In the genomic region with DNA sequence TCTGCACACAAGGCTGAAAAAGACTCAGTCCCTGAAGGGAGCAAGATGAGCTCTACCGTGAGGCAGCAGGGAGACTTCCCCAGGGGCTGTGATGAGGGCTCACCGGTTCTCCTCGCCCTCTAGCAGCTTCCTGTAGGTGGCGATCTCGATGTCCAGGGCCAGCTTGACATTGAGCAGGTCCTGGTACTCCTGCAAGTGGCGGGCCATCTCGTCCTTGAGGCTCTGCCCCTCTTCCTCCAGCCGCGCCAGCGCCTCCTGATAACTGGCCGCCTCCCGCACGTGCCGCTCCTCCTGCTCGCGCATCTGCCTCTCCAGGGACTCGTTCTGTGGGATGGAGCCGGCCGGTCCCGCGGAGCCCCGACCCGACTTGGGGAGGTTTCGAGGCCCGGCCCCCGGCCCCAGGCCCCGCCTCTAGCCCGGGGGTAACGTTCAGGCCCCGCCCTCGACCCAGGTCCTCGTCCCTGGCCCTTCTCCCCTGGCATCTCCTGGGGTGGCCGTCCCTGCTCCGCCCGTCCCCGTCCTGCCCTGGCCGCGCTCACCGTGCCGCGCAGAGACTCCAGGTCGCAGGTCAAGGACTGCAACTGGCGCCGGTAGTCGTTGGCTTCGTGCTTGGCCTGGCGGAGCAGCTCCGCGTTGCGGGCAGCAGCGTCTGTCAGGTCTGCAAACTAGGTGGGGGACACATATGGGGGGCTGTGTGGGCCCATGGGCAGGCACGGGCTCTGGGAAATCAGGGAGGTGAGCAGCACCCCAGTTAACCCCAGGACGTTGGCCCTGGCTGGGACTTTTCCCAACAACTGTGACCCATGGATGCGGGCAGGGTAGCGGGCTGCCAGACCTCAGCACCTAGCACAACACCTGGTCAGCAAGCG, we compare ENCODE assay signal across 8 cellular contexts. TPM values are rescaled to one million over a fixed set of nuclear protein-coding genes. Genes with fewer than 3 reads are reported as not detected.
DNase-seq lines count a peak whose midpoint lies in the region; ATAC-seq and TF ChIP-seq lines count a peak whose summit lies in the region.

No MANE protein-coding gene starts in this region.

- H3K27ac Mint-ChIP-seq in activated T-cell treated with anti-CD3 and anti-CD28 coated beads, Interleukin-2, amount 50 U/mL, for 72 hours = no peak overlapping the region

- H3K36me3 Mint-ChIP-seq in activated T-cell treated with anti-CD3 and anti-CD28 coated beads, Interleukin-2, amount 50 U/mL, for 72 hours (ENCODE audit: insufficient read depth in 2 of 2) = no peaks in the 10 kb centered on the region

- H3K4me1 ChIP-seq in osteoblast (ENCODE audit: insufficient read depth, low read length) (peaks cover 35% of the 10 kb centered on the region), urinary bladder (ENCODE audit: insufficient read depth) (no peaks in the 10 kb centered on the region)

- peak overlapping the region; percentile 13 for H3K4me2 ChIP-seq in osteoblast (ENCODE audit: insufficient read depth, low read length)

- DNase-seq in NCI-H2227 (lab: John Stamatoyannopoulos, UW; ENCODE audit: unreplicated experiment) = peak; percentile 22
- no peak for DNase-seq in NCI-H2227 treated with DMSO at 0.1 percent for 48 hours (lab: John Stamatoyannopoulos, UW)
- peak; percentile 67 for DNase-seq in NCI-H69 (lab: John Stamatoyannopoulos, UW)
- peak; percentile 58 to 76 for DNase-seq in activated T-cell treated with anti-CD3 and anti-CD28 coated beads, Interleukin-2, amount 50 U/mL, for 72 hours
- DNase-seq in germinal center (ENCODE audit: low spot score) = peak; percentile 54
- DNase-seq in osteoblast (ENCODE audit: insufficient read length, low spot score, missing footprints) = peak; percentile 84

- no peak overlapping the region for H2AFZ ChIP-seq in osteoblast (ENCODE audit: low read length)

- ATAC-seq in activated T-cell treated with anti-CD3 and anti-CD28 coated beads, Interleukin-2, amount 50 U/mL, for 72 hours (replicated peaks in 1 of 2) = peak; percentile 85
- no peak for ATAC-seq in HG02763 (IDR thresholded peaks at IDR 0.05; ENCODE audit: unreplicated experiment)

- H3K27me3 ChIP-seq in osteoblast (ENCODE audit: insufficient read depth, low read length) = peaks cover 3% of the 10 kb centered on the region

- H3K9me3 ChIP-seq in osteoblast (ENCODE audit: low read depth, low read length) = no peaks in the 10 kb centered on the region

- H3K36me3 ChIP-seq in osteoblast (ENCODE audit: insufficient read depth, low read length) (no peaks in the 10 kb centered on the region), urinary bladder (ENCODE audit: insufficient read depth) (no peaks in the 10 kb centered on the region)

- no peaks in the 10 kb centered on the region for H3K4me1 Mint-ChIP-seq in activated T-cell treated with anti-CD3 and anti-CD28 coated beads, Interleukin-2, amount 50 U/mL, for 72 hours (ENCODE audit: low read depth)

- H3K4me3 ChIP-seq in osteoblast (ENCODE audit: insufficient read depth, low read length) (no peak overlapping the region), urinary bladder (ENCODE audit: low read depth, low read length) (peak overlapping the region; percentile 0)

- H3K27me3 Mint-ChIP-seq in activated T-cell treated with anti-CD3 and anti-CD28 coated beads, Interleukin-2, amount 50 U/mL, for 72 hours (ENCODE audit: low read depth) = peaks cover 24% of the 10 kb centered on the region

- peak; percentile 42 for TF ChIP-seq CTCF in osteoblast (IDR thresholded peaks at IDR 0.05; ENCODE audit: extremely low read depth, low read depth, low read length)

- WGBS in urinary bladder = 15% methylated on average over 56 of the region's 56 CpGs

- H3K4me3 Mint-ChIP-seq in activated T-cell treated with anti-CD3 and anti-CD28 coated beads, Interleukin-2, amount 50 U/mL, for 72 hours = peak overlapping the region; percentile 60 to 62

- H3K9me3 Mint-ChIP-seq in activated T-cell treated with anti-CD3 and anti-CD28 coated beads, Interleukin-2, amount 50 U/mL, for 72 hours = no peaks in the 10 kb centered on the region

- H4K20me1 ChIP-seq in osteoblast (ENCODE audit: insufficient read depth, low read length) = no peaks in the 10 kb centered on the region

- H3K27ac ChIP-seq in osteoblast (ENCODE audit: low read depth, low read length) = no peak overlapping the region
- no peak overlapping the region for H3K27ac ChIP-seq in urinary bladder (ENCODE audit: low read depth)

- no peaks in the 10 kb centered on the region for H3K79me2 ChIP-seq in osteoblast (ENCODE audit: insufficient read depth, low read length)

RNA-seq across cellular contexts. Expression of gene GFAP, which starts 3.9 kb away (rescaled TPM):
- total RNA-seq in activated T-cell treated with anti-CD3 and anti-CD28 coated beads, Interleukin-2, amount 50 U/mL, for 72 hours = not detected
- total RNA-seq in osteoblast (under 0.01 TPM in 2 replicates), urinary bladder (0.53 TPM)
- 1.4 TPM for polyA plus RNA-seq in urinary bladder

RNA-seq across cellular contexts. Expression of gene EFTUD2, which starts 12.1 kb away (rescaled TPM):
- total RNA-seq in activated T-cell treated with anti-CD3 and anti-CD28 coated beads, Interleukin-2, amount 50 U/mL, for 72 hours = 100 to 1,000 TPM; 123 to 132 TPM
- total RNA-seq in osteoblast (72.7 and 81.0 TPM in 2 replicates), urinary bladder (79.3 TPM)
- polyA plus RNA-seq in urinary bladder = 34.4 TPM

RNA-seq across cellular contexts. Expression of gene KIF18B, which starts 36.2 kb away (rescaled TPM):
- 10 to 100 TPM; 33.0 to 48.1 TPM for total RNA-seq in activated T-cell treated with anti-CD3 and anti-CD28 coated beads, Interleukin-2, amount 50 U/mL, for 72 hours
- total RNA-seq in osteoblast (0.72 and 1.2 TPM in 2 replicates), urinary bladder (2.5 TPM)
- 0.20 TPM for polyA plus RNA-seq in urinary bladder

RNA-seq across cellular contexts. Expression of gene C1QL1, which starts 56.7 kb away (rescaled TPM):
- total RNA-seq in activated T-cell treated with anti-CD3 and anti-CD28 coated beads, Interleukin-2, amount 50 U/mL, for 72 hours = 1 to 10 TPM in 1 of 2 donors, under 1 TPM in 1; 0.94 to 2.0 TPM
- under 0.01 TPM in 1 of 2 replicates, not detected in the other for total RNA-seq in osteoblast
- total RNA-seq in urinary bladder = 12.6 TPM
- polyA plus RNA-seq in urinary bladder = 15.1 TPM
